2 cellular contexts compared by ENCODE assay signal in the genomic region with DNA sequence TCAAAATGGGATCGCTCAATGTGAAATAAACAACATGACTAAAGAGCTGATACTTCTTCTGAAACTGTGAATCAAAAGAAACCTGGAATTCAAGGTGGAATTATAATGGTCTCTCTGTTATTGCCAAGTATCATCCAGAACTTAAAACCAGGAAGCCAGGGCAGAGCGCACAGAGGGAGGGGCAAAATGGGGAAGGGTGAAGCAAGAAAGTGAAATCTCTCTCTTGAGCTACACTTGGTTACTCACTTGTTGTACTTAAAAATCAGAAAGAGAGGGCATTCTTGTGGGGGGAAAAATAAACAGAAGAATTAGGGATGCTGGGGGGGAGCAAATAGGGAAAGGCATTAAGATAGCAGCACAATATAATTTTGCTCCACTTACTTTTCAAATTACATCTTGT.
TF ChIP-seq lines count a peak whose summit lies in the region.

No MANE protein-coding gene starts in this region.

TF ChIP-seq in SK-N-SH, 30 proteins besides CTCF, POLR2A, EP300 and RAD21 (continued from another document):
- TF ChIP-seq, protein P1, sequence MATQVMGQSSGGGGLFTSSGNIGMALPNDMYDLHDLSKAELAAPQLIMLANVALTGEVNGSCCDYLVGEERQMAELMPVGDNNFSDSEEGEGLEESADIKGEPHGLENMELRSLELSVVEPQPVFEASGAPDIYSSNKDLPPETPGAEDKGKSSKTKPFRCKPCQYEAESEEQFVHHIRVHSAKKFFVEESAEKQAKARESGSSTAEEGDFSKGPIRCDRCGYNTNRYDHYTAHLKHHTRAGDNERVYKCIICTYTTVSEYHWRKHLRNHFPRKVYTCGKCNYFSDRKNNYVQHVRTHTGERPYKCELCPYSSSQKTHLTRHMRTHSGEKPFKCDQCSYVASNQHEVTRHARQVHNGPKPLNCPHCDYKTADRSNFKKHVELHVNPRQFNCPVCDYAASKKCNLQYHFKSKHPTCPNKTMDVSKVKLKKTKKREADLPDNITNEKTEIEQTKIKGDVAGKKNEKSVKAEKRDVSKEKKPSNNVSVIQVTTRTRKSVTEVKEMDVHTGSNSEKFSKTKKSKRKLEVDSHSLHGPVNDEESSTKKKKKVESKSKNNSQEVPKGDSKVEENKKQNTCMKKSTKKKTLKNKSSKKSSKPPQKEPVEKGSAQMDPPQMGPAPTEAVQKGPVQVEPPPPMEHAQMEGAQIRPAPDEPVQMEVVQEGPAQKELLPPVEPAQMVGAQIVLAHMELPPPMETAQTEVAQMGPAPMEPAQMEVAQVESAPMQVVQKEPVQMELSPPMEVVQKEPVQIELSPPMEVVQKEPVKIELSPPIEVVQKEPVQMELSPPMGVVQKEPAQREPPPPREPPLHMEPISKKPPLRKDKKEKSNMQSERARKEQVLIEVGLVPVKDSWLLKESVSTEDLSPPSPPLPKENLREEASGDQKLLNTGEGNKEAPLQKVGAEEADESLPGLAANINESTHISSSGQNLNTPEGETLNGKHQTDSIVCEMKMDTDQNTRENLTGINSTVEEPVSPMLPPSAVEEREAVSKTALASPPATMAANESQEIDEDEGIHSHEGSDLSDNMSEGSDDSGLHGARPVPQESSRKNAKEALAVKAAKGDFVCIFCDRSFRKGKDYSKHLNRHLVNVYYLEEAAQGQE (IDR thresholded peaks at IDR 0.05; ENCODE audit: low read depth, low read length), result no peak
- TF ChIP-seq ELF1 (IDR thresholded peaks at IDR 0.05) (no peak), MEF2A (IDR thresholded peaks at IDR 0.05; ENCODE audit: borderline replicate concordance, low read depth) (no peak), TEAD4 (IDR thresholded peaks at IDR 0.05; ENCODE audit: borderline replicate concordance, insufficient read depth) (no peak)

TF ChIP-seq in SK-N-SH treated with all-trans-retinoic acid at 6 μM for 48 hours, 23 proteins besides CTCF, POLR2A, EP300 and RAD21 (continued from another document):
- no peak for TF ChIP-seq POU6F1 (CRISPR knock-in tag; IDR thresholded peaks at IDR 0.05; ENCODE audit: borderline replicate concordance, low read depth)
- no peak for TF ChIP-seq BACH2 (CRISPR knock-in tag; IDR thresholded peaks at IDR 0.05; ENCODE audit: borderline replicate concordance)
- TF ChIP-seq, protein P2, sequence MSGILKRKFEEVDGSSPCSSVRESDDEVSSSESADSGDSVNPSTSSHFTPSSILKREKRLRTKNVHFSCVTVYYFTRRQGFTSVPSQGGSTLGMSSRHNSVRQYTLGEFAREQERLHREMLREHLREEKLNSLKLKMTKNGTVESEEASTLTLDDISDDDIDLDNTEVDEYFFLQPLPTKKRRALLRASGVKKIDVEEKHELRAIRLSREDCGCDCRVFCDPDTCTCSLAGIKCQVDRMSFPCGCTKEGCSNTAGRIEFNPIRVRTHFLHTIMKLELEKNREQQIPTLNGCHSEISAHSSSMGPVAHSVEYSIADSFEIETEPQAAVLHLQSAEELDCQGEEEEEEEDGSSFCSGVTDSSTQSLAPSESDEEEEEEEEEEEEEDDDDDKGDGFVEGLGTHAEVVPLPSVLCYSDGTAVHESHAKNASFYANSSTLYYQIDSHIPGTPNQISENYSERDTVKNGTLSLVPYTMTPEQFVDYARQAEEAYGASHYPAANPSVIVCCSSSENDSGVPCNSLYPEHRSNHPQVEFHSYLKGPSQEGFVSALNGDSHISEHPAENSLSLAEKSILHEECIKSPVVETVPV (CRISPR knock-in tag; IDR thresholded peaks at IDR 0.05), result no peak
- TF ChIP-seq TCF4 (CRISPR knock-in tag; IDR thresholded peaks at IDR 0.05; ENCODE audit: borderline replicate concordance), result no peak
- no peak for TF ChIP-seq GLIS3 (CRISPR knock-in tag; IDR thresholded peaks at IDR 0.05)
- TF ChIP-seq CSDC2 (CRISPR knock-in tag; IDR thresholded peaks at IDR 0.05), result no peak
- no peak for TF ChIP-seq SNAI2 (CRISPR knock-in tag; IDR thresholded peaks at IDR 0.05)
- TF ChIP-seq OSR1 (CRISPR knock-in tag; IDR thresholded peaks at IDR 0.05), result no peak
- no peak for TF ChIP-seq ZFP30 (CRISPR knock-in tag; IDR thresholded peaks at IDR 0.05)
- TF ChIP-seq, protein P3, sequence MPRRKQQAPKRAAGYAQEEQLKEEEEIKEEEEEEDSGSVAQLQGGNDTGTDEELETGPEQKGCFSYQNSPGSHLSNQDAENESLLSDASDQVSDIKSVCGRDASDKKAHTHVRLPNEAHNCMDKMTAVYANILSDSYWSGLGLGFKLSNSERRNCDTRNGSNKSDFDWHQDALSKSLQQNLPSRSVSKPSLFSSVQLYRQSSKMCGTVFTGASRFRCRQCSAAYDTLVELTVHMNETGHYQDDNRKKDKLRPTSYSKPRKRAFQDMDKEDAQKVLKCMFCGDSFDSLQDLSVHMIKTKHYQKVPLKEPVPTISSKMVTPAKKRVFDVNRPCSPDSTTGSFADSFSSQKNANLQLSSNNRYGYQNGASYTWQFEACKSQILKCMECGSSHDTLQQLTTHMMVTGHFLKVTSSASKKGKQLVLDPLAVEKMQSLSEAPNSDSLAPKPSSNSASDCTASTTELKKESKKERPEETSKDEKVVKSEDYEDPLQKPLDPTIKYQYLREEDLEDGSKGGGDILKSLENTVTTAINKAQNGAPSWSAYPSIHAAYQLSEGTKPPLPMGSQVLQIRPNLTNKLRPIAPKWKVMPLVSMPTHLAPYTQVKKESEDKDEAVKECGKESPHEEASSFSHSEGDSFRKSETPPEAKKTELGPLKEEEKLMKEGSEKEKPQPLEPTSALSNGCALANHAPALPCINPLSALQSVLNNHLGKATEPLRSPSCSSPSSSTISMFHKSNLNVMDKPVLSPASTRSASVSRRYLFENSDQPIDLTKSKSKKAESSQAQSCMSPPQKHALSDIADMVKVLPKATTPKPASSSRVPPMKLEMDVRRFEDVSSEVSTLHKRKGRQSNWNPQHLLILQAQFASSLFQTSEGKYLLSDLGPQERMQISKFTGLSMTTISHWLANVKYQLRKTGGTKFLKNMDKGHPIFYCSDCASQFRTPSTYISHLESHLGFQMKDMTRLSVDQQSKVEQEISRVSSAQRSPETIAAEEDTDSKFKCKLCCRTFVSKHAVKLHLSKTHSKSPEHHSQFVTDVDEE (CRISPR knock-in tag; IDR thresholded peaks at IDR 0.05), result no peak
- no peak for TF ChIP-seq ARNTL (CRISPR knock-in tag; IDR thresholded peaks at IDR 0.05; ENCODE audit: borderline replicate concordance, low read depth)
- no peak for TF ChIP-seq ESRRG (CRISPR knock-in tag; IDR thresholded peaks at IDR 0.05)
- TF ChIP-seq ZFP3 (CRISPR knock-in tag; IDR thresholded peaks at IDR 0.05), result no peak
- TF ChIP-seq PPARA (CRISPR knock-in tag; IDR thresholded peaks at IDR 0.05; ENCODE audit: borderline replicate concordance), result no peak
